11 cellular contexts compared by ENCODE assay signal in the genomic region with DNA sequence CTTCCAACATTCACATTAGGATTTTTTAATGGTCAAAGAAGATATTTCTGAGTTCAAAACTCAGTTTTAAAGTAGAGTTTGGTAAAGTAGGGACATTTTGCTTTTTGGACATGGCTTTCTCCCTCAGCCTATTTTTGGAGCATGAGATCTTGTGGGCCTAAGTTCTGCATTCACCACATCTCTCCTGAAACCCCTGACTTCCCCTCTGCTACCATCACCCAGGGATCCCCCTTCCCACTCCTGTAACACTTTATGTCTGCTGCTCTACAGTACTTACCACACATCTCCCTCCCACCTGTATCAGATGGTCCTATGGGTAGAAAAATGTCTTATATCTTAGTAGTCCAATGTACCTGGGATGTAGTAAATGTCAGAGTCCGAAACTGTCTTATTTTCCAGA. TPM values are rescaled to one million over a fixed set of nuclear protein-coding genes. Genes with fewer than 3 reads are reported as not detected.
DNase-seq lines count a peak whose midpoint lies in the region; ATAC-seq and FAIRE-seq lines count a peak whose summit lies in the region.
"Had no signal": no experiment of that assay in that cellular context is flagged by ENCODE, and none has a peak within 500 bp of the region (broad histone marks: within the 10 kb centered on the region; RNA-seq: fewer than 3 reads in every experiment).

No MANE protein-coding gene starts in this region.

- no peaks in the 10 kb centered on the region for H3K27me3 ChIP-seq in small intestine (ENCODE audit: control insufficient read depth in 2 of 2, insufficient read depth in 2 of 2, low read length in 2 of 2)
- H3K27me3 ChIP-seq: esophagus squamous epithelium had no signal

- H3K9me3 ChIP-seq in small intestine (ENCODE audit: control insufficient read depth, low read depth), result no peaks in the 10 kb centered on the region
- H3K9me3 ChIP-seq: esophagus squamous epithelium had no signal

- H3K27ac ChIP-seq in small intestine (ENCODE audit: low read depth in 1 of 2, low read length in 1 of 2), result peak overlapping the region in 1 of 2 donors; percentile 77
- H3K27ac ChIP-seq: 22Rv1 had no signal

- peak overlapping the region in 7 of 8 donors; percentile 27 to 79 (median 70) for H3K4me3 Mint-ChIP-seq in naive B cell

- no peaks in the 10 kb centered on the region for H3K36me3 Mint-ChIP-seq in naive B cell

- no peak overlapping the region for H3K4me3 ChIP-seq in small intestine (ENCODE audit: low read depth in 1 of 2, low read length in 2 of 2)

- H3K27ac Mint-ChIP-seq in naive B cell, result peak overlapping the region in 3 of 6 donors; percentile 29 to 89 (median 78)

- peak; percentile 22 for DNase-seq in NOMO-1 treated with DMSO at 0.1 percent for 48 hours (lab: John Stamatoyannopoulos, UW; ENCODE audit: unreplicated experiment)
- no peak for DNase-seq in NOMO-1 (lab: John Stamatoyannopoulos, UW; ENCODE audit: unreplicated experiment in 2 of 2)
- peak; percentile 16 for DNase-seq in KBM-7
- no peak for DNase-seq in naive B cell
- no peak for DNase-seq in NCI-H69 (lab: John Stamatoyannopoulos, UW)
- DNase-seq in small intestine, result no peak
- DNase-seq in cerebellum (ENCODE audit: low spot score), result no peak
- DNase-seq: esophagus squamous epithelium, RPMI8226 had no signal

- in situ Hi-C loops in KBM-7 (cut with MboI; ENCODE audit: low pct_unique_long_range_greater_than_20kb, low sequenced_read_pairs), result no loop called here

- peak; percentile 43 for ATAC-seq in GM21576 (IDR thresholded peaks at IDR 0.05; ENCODE audit: unreplicated experiment)
- peak; percentile 46 to 47 for ATAC-seq in naive B cell (ENCODE audit: low read depth in 2 of 2)

- no peaks in the 10 kb centered on the region for H3K27me3 Mint-ChIP-seq in naive B cell

- no peak for FAIRE-seq in small intestine (lab: Jason Lieb, UNC)

- peaks cover 2 to 11% of the 10 kb centered on the region in 2 donors for H3K4me1 ChIP-seq in small intestine (ENCODE audit: control insufficient read depth in 2 of 2, insufficient read depth in 1 of 2, low read depth in 1 of 2, low read length in 1 of 2)

- H3K36me3 ChIP-seq in small intestine (ENCODE audit: control insufficient read depth in 2 of 2, insufficient read depth in 2 of 2, low read length in 2 of 2), result no peaks in the 10 kb centered on the region
- H3K36me3 ChIP-seq: esophagus squamous epithelium had no signal

- H3K4me1 Mint-ChIP-seq in naive B cell, result peaks cover 43 to 53% (median 43%) of the 10 kb centered on the region in 3 donors

- H3K9me3 Mint-ChIP-seq in naive B cell, result no peaks in the 10 kb centered on the region

- WGBS in small intestine, 3 donors, result 89 to 95% (median 93%) methylated on average over 1 of the region's 1 CpG

RNA-seq across cellular contexts. Expression of gene JAK2, which starts 48.2 kb away (rescaled TPM):
- 10 to 100 TPM in 4 of 6 donors, 1 to 10 TPM in 2; 4.9 to 16.3 (median 12.5) TPM for polyA plus RNA-seq in naive B cell (ENCODE audit: low read depth in 6 of 6)
- polyA plus RNA-seq in small intestine, result 1 to 10 TPM; 4.3 to 5.7 (median 4.5) TPM
- total RNA-seq in cerebellum, result 36.4 TPM

Comparison
In these comparisons a context has a peak if more than half of its experiments do, and no peak if none do; other contexts are left out.
1. DNase-seq: peak in NOMO-1 treated with DMSO at 0.1 percent for 48 hours (single experiment) and KBM-7 (single experiment); none in NOMO-1 (0 of 2), naive B cell (single experiment), NCI-H69 (single experiment), small intestine (single experiment) and cerebellum (single experiment).